Comparison of ENCODE assay signal across 8 cellular contexts in the genomic region with DNA sequence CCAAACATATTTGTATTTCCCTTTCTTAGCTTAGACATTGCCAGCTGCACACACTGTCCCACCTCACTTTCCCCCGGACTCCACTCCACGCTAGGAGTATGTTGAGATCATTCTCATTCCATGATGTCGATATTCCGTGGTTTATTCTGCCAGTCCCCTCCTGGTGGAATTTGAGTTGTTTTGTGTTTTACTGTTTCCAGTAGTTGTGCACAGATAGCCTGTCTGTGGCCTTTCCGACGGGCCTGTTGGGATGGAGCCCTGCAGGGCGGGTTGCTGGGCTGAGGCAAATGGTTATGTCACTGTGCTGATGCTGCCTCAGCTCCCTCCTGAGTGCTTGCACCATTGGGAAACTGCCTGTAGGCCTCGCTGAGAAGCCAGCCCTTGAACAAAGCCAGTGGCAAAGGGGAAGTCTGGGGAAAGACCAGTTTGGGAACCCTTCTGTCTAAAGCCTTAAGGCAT. TPM values are rescaled to one million over a fixed set of nuclear protein-coding genes. Genes with fewer than 3 reads are reported as not detected.
A peak's percentile ranks its signal among the peaks of the same experiment; 100 is the strongest.
DNase-seq lines count a peak whose midpoint lies in the region; ATAC-seq and TF ChIP-seq lines count a peak whose summit lies in the region.

No MANE protein-coding gene starts in this region.

- 61 to 76% methylated on average over 8 of the region's 8 CpGs for WGBS in thyroid gland, 2 donors

- DNase-seq in activated naive CD4-positive, alpha-beta T cell treated with anti-CD3 and anti-CD28 coated beads, Interleukin-2, amount 50 U/mL, for 16 hours, result no peak
- DNase-seq in T47D (ENCODE audit: low read depth in 1 of 2, low spot score in 1 of 2), result peak; percentile 30 to 47
- DNase-seq in left lobe of liver (ENCODE audit: low spot score), result no peak
- peak; percentile 23 to 26 for DNase-seq in thyroid gland
- DNase-seq in NAMALWA (ENCODE audit: low spot score), result no peak
- DNase-seq in stimulated activated CD4-positive, alpha-beta T cell treated with anti-CD3 and anti-CD28 coated beads, Interleukin-4, amount 100 ng/mL, for 24 hours, result no peak

- no peaks in the 10 kb centered on the region for H3K27me3 Mint-ChIP-seq in activated naive CD4-positive, alpha-beta T cell treated with anti-CD3 and anti-CD28 coated beads, Interleukin-2, amount 50 U/mL, for 24 hours

- no peaks in the 10 kb centered on the region for H3K9me3 Mint-ChIP-seq in activated naive CD4-positive, alpha-beta T cell treated with anti-CD3 and anti-CD28 coated beads, Interleukin-2, amount 50 U/mL, for 24 hours

- in situ Hi-C loops in T47D (cut with HindIII; ENCODE audit: low pct_unique_long_range_greater_than_20kb, low sequenced_read_pairs), result no loop called here

- H3K27me3 ChIP-seq in thyroid gland, result no peaks in the 10 kb centered on the region

- peak overlapping the region; percentile 50 for H3K4me3 Mint-ChIP-seq in activated naive CD4-positive, alpha-beta T cell treated with anti-CD3 and anti-CD28 coated beads, Interleukin-2, amount 50 U/mL, for 24 hours

- peak; percentile 61 for ATAC-seq in left lobe of liver
- no peak for ATAC-seq in HG03565 (IDR thresholded peaks at IDR 0.05; ENCODE audit: unreplicated experiment)

- H3K4me1 ChIP-seq in thyroid gland, result peaks cover 8 to 32% of the 10 kb centered on the region in 2 donors

- no peaks in the 10 kb centered on the region for H3K36me3 ChIP-seq in thyroid gland

- no peaks in the 10 kb centered on the region for H3K9me3 ChIP-seq in thyroid gland

- no peak for TF ChIP-seq POLR2A in thyroid gland (IDR thresholded peaks at IDR 0.05)

- peak overlapping the region in 2 of 3 donors; percentile 8 to 25 for H3K27ac ChIP-seq in thyroid gland

- intact Hi-C loops in thyroid gland (cut with DNase I), result no loop called here

- no peak for TF ChIP-seq CTCF in thyroid gland (IDR thresholded peaks at IDR 0.05)

- H3K4me1 Mint-ChIP-seq in activated naive CD4-positive, alpha-beta T cell treated with anti-CD3 and anti-CD28 coated beads, Interleukin-2, amount 50 U/mL, for 24 hours, result peaks cover 90% of the 10 kb centered on the region

- peak overlapping the region; percentile 83 for H3K27ac Mint-ChIP-seq in activated naive CD4-positive, alpha-beta T cell treated with anti-CD3 and anti-CD28 coated beads, Interleukin-2, amount 50 U/mL, for 24 hours

- H3K4me3 ChIP-seq in thyroid gland (replicated peaks in 1 of 3), result no peak overlapping the region

- peaks cover 5% of the 10 kb centered on the region for H3K36me3 Mint-ChIP-seq in activated naive CD4-positive, alpha-beta T cell treated with anti-CD3 and anti-CD28 coated beads, Interleukin-2, amount 50 U/mL, for 24 hours

RNA-seq across cellular contexts. Expression of a gene that starts 12.8 kb away (rescaled TPM):
- total RNA-seq in left lobe of liver, result 21.2 TPM
- 10 to 100 TPM; 38.6 to 77.8 (median 55.3) TPM for total RNA-seq in thyroid gland

Comparison
In these comparisons a context has a peak if more than half of its experiments do, and no peak if none do; other contexts are left out.
1. DNase-seq: peak in T47D (2 of 2) and thyroid gland (2 of 2); none in activated naive CD4-positive, alpha-beta T cell treated with anti-CD3 and anti-CD28 coated beads, Interleukin-2, amount 50 U/mL, for 16 hours (single experiment), left lobe of liver (single experiment), NAMALWA (single experiment) and stimulated activated CD4-positive, alpha-beta T cell treated with anti-CD3 and anti-CD28 coated beads, Interleukin-4, amount 100 ng/mL, for 24 hours (single experiment).